ENCODE assay signal across 1 cellular context in the genomic region with DNA sequence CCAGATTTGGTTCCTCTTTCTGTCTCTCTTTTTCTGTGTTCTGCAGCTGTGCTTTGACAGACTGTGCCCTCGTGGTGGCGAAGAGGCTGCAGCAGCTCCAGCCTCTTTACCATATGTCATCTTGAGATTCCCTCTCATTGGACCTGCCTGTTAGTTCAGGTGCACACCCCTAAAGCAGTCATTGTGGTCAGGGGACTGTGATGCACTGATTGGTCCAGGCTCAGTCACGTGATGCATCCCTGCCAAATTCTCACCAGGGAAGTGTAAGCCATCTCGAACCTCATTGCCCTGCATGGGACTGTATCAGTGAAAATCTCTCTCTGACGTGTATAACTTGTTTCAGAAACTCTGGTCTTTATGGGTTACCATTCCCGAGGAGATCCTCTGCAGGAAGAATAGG.
TF ChIP-seq lines count a peak whose summit lies in the region.

No MANE protein-coding gene starts in this region.

TF ChIP-seq in HCT116, 20 proteins besides CTCF, POLR2A, EP300 and RAD21 (continued from another document):
- TF ChIP-seq, protein P1, sequence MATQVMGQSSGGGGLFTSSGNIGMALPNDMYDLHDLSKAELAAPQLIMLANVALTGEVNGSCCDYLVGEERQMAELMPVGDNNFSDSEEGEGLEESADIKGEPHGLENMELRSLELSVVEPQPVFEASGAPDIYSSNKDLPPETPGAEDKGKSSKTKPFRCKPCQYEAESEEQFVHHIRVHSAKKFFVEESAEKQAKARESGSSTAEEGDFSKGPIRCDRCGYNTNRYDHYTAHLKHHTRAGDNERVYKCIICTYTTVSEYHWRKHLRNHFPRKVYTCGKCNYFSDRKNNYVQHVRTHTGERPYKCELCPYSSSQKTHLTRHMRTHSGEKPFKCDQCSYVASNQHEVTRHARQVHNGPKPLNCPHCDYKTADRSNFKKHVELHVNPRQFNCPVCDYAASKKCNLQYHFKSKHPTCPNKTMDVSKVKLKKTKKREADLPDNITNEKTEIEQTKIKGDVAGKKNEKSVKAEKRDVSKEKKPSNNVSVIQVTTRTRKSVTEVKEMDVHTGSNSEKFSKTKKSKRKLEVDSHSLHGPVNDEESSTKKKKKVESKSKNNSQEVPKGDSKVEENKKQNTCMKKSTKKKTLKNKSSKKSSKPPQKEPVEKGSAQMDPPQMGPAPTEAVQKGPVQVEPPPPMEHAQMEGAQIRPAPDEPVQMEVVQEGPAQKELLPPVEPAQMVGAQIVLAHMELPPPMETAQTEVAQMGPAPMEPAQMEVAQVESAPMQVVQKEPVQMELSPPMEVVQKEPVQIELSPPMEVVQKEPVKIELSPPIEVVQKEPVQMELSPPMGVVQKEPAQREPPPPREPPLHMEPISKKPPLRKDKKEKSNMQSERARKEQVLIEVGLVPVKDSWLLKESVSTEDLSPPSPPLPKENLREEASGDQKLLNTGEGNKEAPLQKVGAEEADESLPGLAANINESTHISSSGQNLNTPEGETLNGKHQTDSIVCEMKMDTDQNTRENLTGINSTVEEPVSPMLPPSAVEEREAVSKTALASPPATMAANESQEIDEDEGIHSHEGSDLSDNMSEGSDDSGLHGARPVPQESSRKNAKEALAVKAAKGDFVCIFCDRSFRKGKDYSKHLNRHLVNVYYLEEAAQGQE (IDR thresholded peaks at IDR 0.05; ENCODE audit: low read depth), result no peak
- TF ChIP-seq POLR2AphosphoS5 (IDR thresholded peaks at IDR 0.05; ENCODE audit: low read depth, low read length), result no peak
- no peak for TF ChIP-seq SIN3A (IDR thresholded peaks at IDR 0.05; ENCODE audit: low read depth)
- TF ChIP-seq JUND (IDR thresholded peaks at IDR 0.05), result no peak
- no peak for TF ChIP-seq CBX3 (IDR thresholded peaks at IDR 0.05; ENCODE audit: low read depth)
- TF ChIP-seq SP1 (IDR thresholded peaks at IDR 0.05; ENCODE audit: low read depth), result no peak
- no peak for TF ChIP-seq EZH2 (IDR thresholded peaks at IDR 0.05)
- no peak for TF ChIP-seq CEBPB (IDR thresholded peaks at IDR 0.05; ENCODE audit: low read depth)
- TF ChIP-seq, protein P2, sequence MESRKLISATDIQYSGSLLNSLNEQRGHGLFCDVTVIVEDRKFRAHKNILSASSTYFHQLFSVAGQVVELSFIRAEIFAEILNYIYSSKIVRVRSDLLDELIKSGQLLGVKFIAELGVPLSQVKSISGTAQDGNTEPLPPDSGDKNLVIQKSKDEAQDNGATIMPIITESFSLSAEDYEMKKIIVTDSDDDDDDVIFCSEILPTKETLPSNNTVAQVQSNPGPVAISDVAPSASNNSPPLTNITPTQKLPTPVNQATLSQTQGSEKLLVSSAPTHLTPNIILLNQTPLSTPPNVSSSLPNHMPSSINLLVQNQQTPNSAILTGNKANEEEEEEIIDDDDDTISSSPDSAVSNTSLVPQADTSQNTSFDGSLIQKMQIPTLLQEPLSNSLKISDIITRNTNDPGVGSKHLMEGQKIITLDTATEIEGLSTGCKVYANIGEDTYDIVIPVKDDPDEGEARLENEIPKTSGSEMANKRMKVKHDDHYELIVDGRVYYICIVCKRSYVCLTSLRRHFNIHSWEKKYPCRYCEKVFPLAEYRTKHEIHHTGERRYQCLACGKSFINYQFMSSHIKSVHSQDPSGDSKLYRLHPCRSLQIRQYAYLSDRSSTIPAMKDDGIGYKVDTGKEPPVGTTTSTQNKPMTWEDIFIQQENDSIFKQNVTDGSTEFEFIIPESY (IDR thresholded peaks at IDR 0.05; ENCODE audit: extremely low read depth, insufficient replicate concordance, low read length), result no peak
